25 cellular contexts compared by ENCODE assay signal in genomic region chr2:67050621-67051020, GRCh38.
A peak's percentile ranks its signal among the peaks of the same experiment; 100 is the strongest.
DNase-seq lines count a peak whose midpoint lies in the region; ATAC-seq and TF ChIP-seq lines count a peak whose summit lies in the region.
"Had no signal": no experiment of that assay in that cellular context is flagged by ENCODE, and none has a peak within 500 bp of the region (broad histone marks: within the 10 kb centered on the region; RNA-seq: fewer than 3 reads in every experiment).

No MANE protein-coding gene starts in this region.

- peak; percentile 1 for DNase-seq in Daoy (ENCODE audit: low read depth)
- DNase-seq in M059J (ENCODE audit: low read depth) = peak; percentile 25
- peak; percentile 60 for DNase-seq in choroid plexus epithelial cell (ENCODE audit: low read depth)
- peak; percentile 79 for DNase-seq in mesenchymal stem cell
- DNase-seq in activated CD4-positive, alpha-beta T cell treated with anti-CD3 and anti-CD28 coated beads, Interleukin-2, amount 50 U/mL, for 48 hours = no peak
- no peak for DNase-seq in iPS-NIHi11 (ENCODE audit: low spot score)
- DNase-seq: activated CD4-positive, alpha-beta memory T cell treated with anti-CD3 and anti-CD28 coated beads, Interleukin-2, amount 10 ng/mL, durations not matched to agents 7 days and 5 days; anterior cingulate cortex; DMS79 treated with DMSO at 0.1 percent for 48 hours; Karpas-422; mucosa of descending colon; NCI-H187; NCI-H345; ovary; RPMI8226; stimulated activated CD4-positive, alpha-beta T cell treated with anti-CD3 and anti-CD28 coated beads, Interleukin-2, amount 100 ng/mL, for 48 hours; transverse colon had no signal

- H3K4me2 ChIP-seq in mesenchymal stem cell (ENCODE audit: low read length, poor library complexity, severe bottlenecking) = no peak overlapping the region
- H3K4me2 ChIP-seq: BLaER1 treated with 17β-estradiol and CSF1 and Interleukin-3, amounts not matched to agents 10 nM and 100 nM had no signal

- no peaks in the 10 kb centered on the region for H3K36me3 ChIP-seq in mesenchymal stem cell (ENCODE audit: control insufficient read depth in 1 of 2, insufficient read depth in 2 of 2, low read depth in 1 of 2, low read length in 2 of 2)
- H3K36me3 ChIP-seq: BLaER1 treated with 17β-estradiol and CSF1 and Interleukin-3, amounts not matched to agents 10 nM and 100 nM; ovary; transverse colon had no signal

- no peak overlapping the region for H3K9ac ChIP-seq in mesenchymal stem cell (ENCODE audit: low read length)
- H3K9ac ChIP-seq: BLaER1 treated with 17β-estradiol and CSF1 and Interleukin-3, amounts not matched to agents 10 nM and 100 nM had no signal

- no peak for ATAC-seq in HG03565 (IDR thresholded peaks at IDR 0.05; ENCODE audit: unreplicated experiment)
- ATAC-seq: activated naive CD4-positive, alpha-beta T cell treated with anti-CD3 and anti-CD28 coated beads, Interleukin-2, amount 50 U/mL, for 72 hours; activated T-helper 17 cell treated with anti-CD3 and anti-CD28 coated beads, Interleukin-2, amount 50 U/mL, for 72 hours; GM12878; mucosa of descending colon had no signal

- H3K18ac ChIP-seq in mesenchymal stem cell (ENCODE audit: low read depth in 1 of 2, low read length in 2 of 2) = no peak overlapping the region

- H2BK120ac ChIP-seq in mesenchymal stem cell (ENCODE audit: low read depth, low read length) = no peak overlapping the region

- no peak overlapping the region for H4K8ac ChIP-seq in mesenchymal stem cell (ENCODE audit: low read length)

- no peak overlapping the region for H3K14ac ChIP-seq in mesenchymal stem cell (ENCODE audit: low read length in 2 of 2)

- TF ChIP-seq CTCF in choroid plexus epithelial cell (conservative IDR thresholded peaks at IDR 0.05; ENCODE audit: low read depth, low read length) = no peak

- H2BK12ac ChIP-seq in mesenchymal stem cell (ENCODE audit: low read length in 2 of 2) = peak overlapping the region in 1 of 2 experiments; percentile 33

- H2BK15ac ChIP-seq in mesenchymal stem cell (ENCODE audit: low read depth, poor library complexity, severe bottlenecking) = no peak overlapping the region

- H3K9me3 ChIP-seq in mesenchymal stem cell (ENCODE audit: control insufficient read depth, low read length) = no peaks in the 10 kb centered on the region
- H3K9me3 ChIP-seq: BLaER1 treated with 17β-estradiol and CSF1 and Interleukin-3, amounts not matched to agents 10 nM and 100 nM; mucosa of descending colon; ovary; transverse colon had no signal

- H4K91ac ChIP-seq in mesenchymal stem cell (ENCODE audit: low read length) = no peak overlapping the region

- H3K4me3 ChIP-seq in choroid plexus epithelial cell (ENCODE audit: low read depth, low read length) (no peak overlapping the region), mesenchymal stem cell (ENCODE audit: insufficient read depth in 1 of 2, low read depth in 1 of 2, low read length in 2 of 2) (no peak overlapping the region)
- H3K4me3 ChIP-seq: BLaER1 treated with 17β-estradiol and CSF1 and Interleukin-3, amounts not matched to agents 10 nM and 100 nM; GM12878; lung; mucosa of descending colon; ovary; SK-N-MC; transverse colon had no signal

- H3K27ac ChIP-seq in mesenchymal stem cell (ENCODE audit: low read length, poor library complexity, severe bottlenecking) = no peak overlapping the region
- H3K27ac ChIP-seq: BLaER1 treated with 17β-estradiol and CSF1 and Interleukin-3, amounts not matched to agents 10 nM and 100 nM; HL-60; ovary; SK-N-MC; transverse colon had no signal

- 52% methylated on average over 2 of the region's 3 CpGs for WGBS in mesenchymal stem cell

- no peak overlapping the region for H2AK5ac ChIP-seq in mesenchymal stem cell (ENCODE audit: low read length, severe bottlenecking)

- H3K79me1 ChIP-seq in mesenchymal stem cell (replicated peaks; ENCODE audit: low read length, poor library complexity, severe bottlenecking) = no peaks in the 10 kb centered on the region

- no peak overlapping the region for H3K4ac ChIP-seq in mesenchymal stem cell (ENCODE audit: low read depth in 1 of 2, low read length in 2 of 2)

- H3K4me1 ChIP-seq in mesenchymal stem cell (ENCODE audit: control insufficient read depth, insufficient read depth, low read depth, low read length) = no peaks in the 10 kb centered on the region
- H3K4me1 ChIP-seq: BLaER1 treated with 17β-estradiol and CSF1 and Interleukin-3, amounts not matched to agents 10 nM and 100 nM had no signal

- H2AFZ ChIP-seq in mesenchymal stem cell (ENCODE audit: low read depth, low read length) = no peak overlapping the region

- H2BK5ac ChIP-seq in mesenchymal stem cell (ENCODE audit: low read depth, low read length, poor library complexity, severe bottlenecking) = no peak overlapping the region

- H3K23ac ChIP-seq in mesenchymal stem cell (ENCODE audit: low read length in 2 of 2) = no peak overlapping the region

- peaks cover 0 to 6% of the 10 kb centered on the region in 2 experiments for H3K27me3 ChIP-seq in mesenchymal stem cell (ENCODE audit: control insufficient read depth in 1 of 2, insufficient read depth in 1 of 2, low read length in 2 of 2)
- H3K27me3 ChIP-seq: BLaER1 treated with 17β-estradiol and CSF1 and Interleukin-3, amounts not matched to agents 10 nM and 100 nM; ovary; transverse colon had no signal

Comparison
In these comparisons a context has a peak if more than half of its experiments do, and no peak if none do; other contexts are left out.
1. DNase-seq: peak in Daoy (single experiment), M059J (single experiment), choroid plexus epithelial cell (single experiment) and mesenchymal stem cell (single experiment); none in activated CD4-positive, alpha-beta T cell treated with anti-CD3 and anti-CD28 coated beads, Interleukin-2, amount 50 U/mL, for 48 hours (0 of 2) and iPS-NIHi11 (single experiment).